2 cellular contexts compared by ENCODE assay signal in genomic region chr1:21184266-21184665, GRCh38.
TF ChIP-seq lines count a peak whose summit lies in the region.

No MANE protein-coding gene starts in this region.

TF ChIP-seq in K562, 482 proteins besides CTCF, POLR2A, EP300 and RAD21 (continues in another document):
- TF ChIP-seq GMEB1 (CRISPR knock-in tag; IDR thresholded peaks at IDR 0.05) (no peak), ZNF398 (CRISPR knock-in tag; IDR thresholded peaks at IDR 0.05) (no peak), CHD7 (IDR thresholded peaks at IDR 0.05; ENCODE audit: low read depth, low read length) (no peak), ILF3 (IDR thresholded peaks at IDR 0.05; ENCODE audit: borderline replicate concordance) (no peak), NCOA4 (IDR thresholded peaks at IDR 0.05; ENCODE audit: partially characterized antibody) (no peak)

TF ChIP-seq in WTC11, 78 proteins besides CTCF, POLR2A, EP300 and RAD21 (continued from another document):
- TF ChIP-seq MXD4 (CRISPR knock-in tag; IDR thresholded peaks at IDR 0.05; ENCODE audit: borderline replicate concordance) (no peak), NFYB (CRISPR knock-in tag; conservative IDR thresholded peaks at IDR 0.05; ENCODE audit: low read depth) (no peak), CBFB (CRISPR knock-in tag; IDR thresholded peaks at IDR 0.05; ENCODE audit: low read depth) (no peak), ZNF263 (CRISPR knock-in tag; IDR thresholded peaks at IDR 0.05; ENCODE audit: low read depth) (no peak), MAX (CRISPR knock-in tag; IDR thresholded peaks at IDR 0.05) (no peak)
